Comparison of ENCODE assay signal across 3 cellular contexts in the genomic region with DNA sequence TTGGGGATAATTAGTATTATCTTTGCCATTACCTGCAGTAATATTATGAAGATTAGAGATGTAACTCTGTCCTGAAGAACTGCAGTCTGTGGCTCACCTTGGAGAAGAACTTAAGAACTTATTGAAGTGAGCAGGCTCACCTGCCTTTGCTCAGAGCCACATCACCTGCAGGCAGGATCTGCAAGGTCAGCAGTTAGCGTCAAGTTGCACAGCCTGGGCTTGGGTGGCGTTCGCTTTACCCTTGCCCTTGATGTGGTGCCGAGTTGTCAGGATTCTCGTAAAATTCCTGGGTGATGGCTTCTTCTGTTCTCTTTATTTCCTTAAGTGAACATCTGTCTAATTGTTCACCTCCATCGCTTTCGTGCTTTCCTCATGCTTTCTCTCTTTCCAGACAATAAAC.
A peak's percentile ranks its signal among the peaks of the same experiment; 100 is the strongest.
TF ChIP-seq lines count a peak whose summit lies in the region.

No MANE protein-coding gene starts in this region.

TF ChIP-seq in A549, 52 proteins besides CTCF, POLR2A, EP300 and RAD21 (continued from another document):
- TF ChIP-seq, protein P1, sequence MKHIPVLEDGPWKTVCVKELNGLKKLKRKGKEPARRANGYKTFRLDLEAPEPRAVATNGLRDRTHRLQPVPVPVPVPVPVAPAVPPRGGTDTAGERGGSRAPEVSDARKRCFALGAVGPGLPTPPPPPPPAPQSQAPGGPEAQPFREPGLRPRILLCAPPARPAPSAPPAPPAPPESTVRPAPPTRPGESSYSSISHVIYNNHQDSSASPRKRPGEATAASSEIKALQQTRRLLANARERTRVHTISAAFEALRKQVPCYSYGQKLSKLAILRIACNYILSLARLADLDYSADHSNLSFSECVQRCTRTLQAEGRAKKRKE (CRISPR knock-in tag; IDR thresholded peaks at IDR 0.05; ENCODE audit: low read depth), result no peak
- TF ChIP-seq HOXB13 (CRISPR knock-in tag; IDR thresholded peaks at IDR 0.05; ENCODE audit: low read depth) (no peak), ZFP36 (IDR thresholded peaks at IDR 0.05; ENCODE audit: borderline replicate concordance, partially characterized antibody) (no peak), FOXS1 (CRISPR knock-in tag; IDR thresholded peaks at IDR 0.05) (no peak), MAFK (IDR thresholded peaks at IDR 0.05; ENCODE audit: partially characterized antibody) (peak; percentile 84)
- TF ChIP-seq, protein P2, sequence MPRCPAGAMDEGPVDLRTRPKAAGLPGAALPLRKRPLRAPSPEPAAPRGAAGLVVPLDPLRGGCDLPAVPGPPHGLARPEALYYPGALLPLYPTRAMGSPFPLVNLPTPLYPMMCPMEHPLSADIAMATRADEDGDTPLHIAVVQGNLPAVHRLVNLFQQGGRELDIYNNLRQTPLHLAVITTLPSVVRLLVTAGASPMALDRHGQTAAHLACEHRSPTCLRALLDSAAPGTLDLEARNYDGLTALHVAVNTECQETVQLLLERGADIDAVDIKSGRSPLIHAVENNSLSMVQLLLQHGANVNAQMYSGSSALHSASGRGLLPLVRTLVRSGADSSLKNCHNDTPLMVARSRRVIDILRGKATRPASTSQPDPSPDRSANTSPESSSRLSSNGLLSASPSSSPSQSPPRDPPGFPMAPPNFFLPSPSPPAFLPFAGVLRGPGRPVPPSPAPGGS (IDR thresholded peaks at IDR 0.05), result no peak

TF ChIP-seq in GM23338, 12 proteins besides CTCF, POLR2A, EP300 and RAD21 (continued from another document):
- TF ChIP-seq, protein P3, sequence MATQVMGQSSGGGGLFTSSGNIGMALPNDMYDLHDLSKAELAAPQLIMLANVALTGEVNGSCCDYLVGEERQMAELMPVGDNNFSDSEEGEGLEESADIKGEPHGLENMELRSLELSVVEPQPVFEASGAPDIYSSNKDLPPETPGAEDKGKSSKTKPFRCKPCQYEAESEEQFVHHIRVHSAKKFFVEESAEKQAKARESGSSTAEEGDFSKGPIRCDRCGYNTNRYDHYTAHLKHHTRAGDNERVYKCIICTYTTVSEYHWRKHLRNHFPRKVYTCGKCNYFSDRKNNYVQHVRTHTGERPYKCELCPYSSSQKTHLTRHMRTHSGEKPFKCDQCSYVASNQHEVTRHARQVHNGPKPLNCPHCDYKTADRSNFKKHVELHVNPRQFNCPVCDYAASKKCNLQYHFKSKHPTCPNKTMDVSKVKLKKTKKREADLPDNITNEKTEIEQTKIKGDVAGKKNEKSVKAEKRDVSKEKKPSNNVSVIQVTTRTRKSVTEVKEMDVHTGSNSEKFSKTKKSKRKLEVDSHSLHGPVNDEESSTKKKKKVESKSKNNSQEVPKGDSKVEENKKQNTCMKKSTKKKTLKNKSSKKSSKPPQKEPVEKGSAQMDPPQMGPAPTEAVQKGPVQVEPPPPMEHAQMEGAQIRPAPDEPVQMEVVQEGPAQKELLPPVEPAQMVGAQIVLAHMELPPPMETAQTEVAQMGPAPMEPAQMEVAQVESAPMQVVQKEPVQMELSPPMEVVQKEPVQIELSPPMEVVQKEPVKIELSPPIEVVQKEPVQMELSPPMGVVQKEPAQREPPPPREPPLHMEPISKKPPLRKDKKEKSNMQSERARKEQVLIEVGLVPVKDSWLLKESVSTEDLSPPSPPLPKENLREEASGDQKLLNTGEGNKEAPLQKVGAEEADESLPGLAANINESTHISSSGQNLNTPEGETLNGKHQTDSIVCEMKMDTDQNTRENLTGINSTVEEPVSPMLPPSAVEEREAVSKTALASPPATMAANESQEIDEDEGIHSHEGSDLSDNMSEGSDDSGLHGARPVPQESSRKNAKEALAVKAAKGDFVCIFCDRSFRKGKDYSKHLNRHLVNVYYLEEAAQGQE (IDR thresholded peaks at IDR 0.05; ENCODE audit: unreplicated experiment), result no peak
- no peak for TF ChIP-seq EZH2phosphoT487 (IDR thresholded peaks at IDR 0.05; ENCODE audit: unreplicated experiment)

TF ChIP-seq in endothelial cell of umbilical vein, 7 proteins besides CTCF, POLR2A, EP300 and RAD21 (continued from another document):
- TF ChIP-seq JUN (IDR thresholded peaks at IDR 0.05; ENCODE audit: borderline replicate concordance, insufficient read depth, insufficient read length, low read depth), result no peak
TF ChIP-seq in endothelial cell of umbilical vein: peak in this region for 0.
